ENCODE assay signal across 1 cellular context in the genomic region with DNA sequence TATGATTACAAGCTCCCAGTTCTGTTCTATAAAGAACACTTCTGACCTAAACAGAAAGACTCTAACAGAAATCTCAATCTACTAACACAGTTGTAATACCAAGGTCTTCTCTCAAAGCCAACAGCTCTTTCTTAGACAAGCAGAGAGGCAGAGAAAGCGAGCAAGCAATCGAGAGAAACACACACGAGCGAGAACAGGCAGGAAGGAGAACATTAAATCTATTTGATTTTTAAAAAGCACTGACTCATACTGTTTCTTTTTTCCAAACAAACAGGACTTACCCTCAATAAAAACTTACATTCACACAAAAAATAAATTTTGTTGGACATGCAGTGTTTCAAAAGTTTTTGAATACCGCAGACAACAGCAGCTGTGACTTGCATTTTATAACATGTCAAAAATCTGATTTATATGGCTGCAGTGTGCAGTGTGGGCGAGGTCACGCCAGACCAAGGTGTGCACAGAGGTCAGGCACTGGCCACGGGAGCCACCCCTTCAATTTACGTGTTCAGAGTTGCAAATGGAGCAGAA.
TF ChIP-seq lines count a peak whose summit lies in the region.

A gene with protein sequence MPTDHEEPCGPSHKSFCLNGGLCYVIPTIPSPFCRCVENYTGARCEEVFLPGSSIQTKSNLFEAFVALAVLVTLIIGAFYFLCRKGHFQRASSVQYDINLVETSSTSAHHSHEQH (minus strand): TSS at position 404 of the 531 bp plus-strand sequence. CDS start 1,194 bp downstream, outside the sequence.

TF ChIP-seq in IMR-90, 13 proteins besides CTCF, POLR2A, EP300 and RAD21:
- TF ChIP-seq CHD1 (IDR thresholded peaks at IDR 0.05; ENCODE audit: low read depth, low read length): no peak
- TF ChIP-seq MAFK (IDR thresholded peaks at IDR 0.05; ENCODE audit: low read depth, low read length): no peak
- no peak for TF ChIP-seq CEBPB (IDR thresholded peaks at IDR 0.05; ENCODE audit: low read depth, low read length)
- no peak for TF ChIP-seq FOS (IDR thresholded peaks at IDR 0.05; ENCODE audit: low read depth, low read length)
- TF ChIP-seq NFE2L2 (IDR thresholded peaks at IDR 0.05; ENCODE audit: low read depth, low read length): no peak
- TF ChIP-seq SMC3 (IDR thresholded peaks at IDR 0.05; ENCODE audit: low read depth, low read length): no peak
- no peak for TF ChIP-seq BHLHE40 (IDR thresholded peaks at IDR 0.05; ENCODE audit: low read depth, low read length)
- no peak for TF ChIP-seq RCOR1 (IDR thresholded peaks at IDR 0.05; ENCODE audit: insufficient replicate concordance, low read length)
- no peak for TF ChIP-seq RFX5 (IDR thresholded peaks at IDR 0.05; ENCODE audit: low read depth, low read length)
- no peak for TF ChIP-seq MAZ (IDR thresholded peaks at IDR 0.05; ENCODE audit: borderline replicate concordance, low read depth, low read length)
